ENCODE assay signal across 11 cellular contexts in the genomic region with DNA sequence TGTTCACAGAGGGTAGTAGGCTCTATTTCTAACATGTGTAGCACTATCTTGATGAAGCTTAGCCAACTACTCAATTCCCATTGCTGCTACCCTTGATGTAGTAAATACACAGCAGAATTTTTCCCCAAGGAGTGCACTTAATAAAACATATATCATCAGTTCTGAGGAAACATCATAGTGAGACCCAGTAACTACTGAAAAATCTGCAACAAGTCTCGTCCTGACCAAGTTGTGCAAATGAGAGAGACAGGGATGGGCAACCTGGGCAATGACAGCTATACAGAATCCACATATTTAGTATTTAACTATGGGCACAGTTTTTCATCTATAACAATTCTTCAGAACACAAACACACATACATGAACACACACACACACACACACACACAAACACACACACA.
"Had no signal": no experiment of that assay in that cellular context is flagged by ENCODE, and none has a peak within 500 bp of the region (broad histone marks: within the 10 kb centered on the region; RNA-seq: fewer than 3 reads in every experiment).

No MANE protein-coding gene starts in this region.

- H3K4me3 ChIP-seq: GM23248, GM23338, HAP-1 had no signal

- H3K27ac Mint-ChIP-seq: GM23338, H9, HFFc6 had no signal

- H3K9ac ChIP-seq: GM23248 had no signal

- H3K36me3 ChIP-seq: HAP-1 had no signal

- H3K4me2 ChIP-seq: GM23338 had no signal

- H3K9me3 ChIP-seq: HAP-1 had no signal

- H3K27ac ChIP-seq: GM23248 had no signal

- H2AFZ ChIP-seq: GM23248, GM23338 had no signal

- H3K4me1 ChIP-seq: HAP-1 had no signal

- FAIRE-seq: H1, H54 had no signal

- DNase-seq: GM23248, GOT3, H7, H9, HCEC 1CT, HFFc6 had no signal

- H3K4me3 Mint-ChIP-seq: GM23338, H9, HFFc6 had no signal

- ATAC-seq: GM23338, HCT116 had no signal
